Comparison of ENCODE assay signal across 10 cellular contexts in the genomic region with DNA sequence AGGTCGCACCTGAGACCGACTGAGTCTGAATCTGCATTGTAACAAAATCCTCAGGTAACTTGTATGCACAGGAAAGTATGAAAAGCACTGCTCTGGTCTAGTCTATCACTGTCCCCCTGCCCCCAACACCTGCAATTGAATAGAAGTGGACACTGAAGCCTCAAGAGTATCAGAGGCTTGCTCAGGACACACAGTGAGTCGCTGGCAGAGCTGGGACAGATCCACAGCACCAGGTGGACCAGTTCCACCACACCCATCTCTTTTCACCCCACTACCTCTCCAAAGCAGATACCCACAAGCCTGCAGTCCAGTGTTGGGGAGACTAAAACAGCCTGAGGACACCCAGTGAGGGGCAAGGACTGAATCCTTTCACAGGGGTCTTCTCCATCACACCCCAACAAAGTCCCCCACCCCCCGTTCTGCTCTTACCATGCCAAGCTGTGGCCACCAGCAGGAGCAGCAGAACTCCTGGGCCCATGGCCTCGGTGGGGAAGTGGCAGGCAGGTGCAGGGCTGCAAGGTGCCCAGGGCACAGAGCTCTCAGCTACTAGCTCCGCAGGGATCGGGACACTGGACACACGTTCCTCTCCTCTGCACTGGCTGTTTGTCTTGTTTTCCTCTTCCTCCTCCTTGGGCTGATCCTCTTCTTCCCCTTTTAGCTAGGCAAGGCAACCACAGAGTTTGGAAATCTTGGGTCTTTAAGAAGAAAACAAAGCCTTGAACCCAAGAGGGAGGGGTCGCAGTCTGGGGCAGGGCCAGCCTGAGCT. TPM values are rescaled to one million over a fixed set of nuclear protein-coding genes. Genes with fewer than 3 reads are reported as not detected.
DNase-seq lines count a peak whose midpoint lies in the region; ATAC-seq and TF ChIP-seq lines count a peak whose summit lies in the region.
"Had no signal": no experiment of that assay in that cellular context is flagged by ENCODE, and none has a peak within 500 bp of the region (broad histone marks: within the 10 kb centered on the region; RNA-seq: fewer than 3 reads in every experiment).

A gene (minus strand): TSS at position 605 of the 766 bp plus-strand sequence. CDS start 127 bp downstream, at position 478.

- H3K4me3 ChIP-seq in thoracic aorta: peak within 1 kb of the TSS; percentile 65
- no peak within 1 kb of the TSS for H3K4me3 ChIP-seq in Caco-2 (ENCODE audit: low read depth, low read length)

- TF ChIP-seq CTCF in thoracic aorta (IDR thresholded peaks at IDR 0.05) (no peak), mesothelial cell of epicardium (IDR thresholded peaks at IDR 0.05; ENCODE audit: unreplicated experiment) (no peak), Caco-2 (IDR thresholded peaks at IDR 0.05; ENCODE audit: insufficient read depth in 1 of 2, low read depth in 1 of 2, low read length in 1 of 2, severe bottlenecking in 1 of 2, unreplicated experiment in 1 of 2) (no peak)

- H3K27ac Mint-ChIP-seq in mesothelial cell of epicardium (no peak within 1 kb of the TSS), Caco-2 (ENCODE audit: unreplicated experiment) (no peak within 1 kb of the TSS)

- H3K4me1 Mint-ChIP-seq in mesothelial cell of epicardium (peaks cover 3% of the 10 kb centered on the region), Caco-2 (ENCODE audit: low read depth, unreplicated experiment) (peaks cover 17% of the 10 kb centered on the region)

- no TSS peak for BruUV-seq in Caco-2 (replicated peaks; lab: Mats Ljungman, UMichigan)

- no peaks in the 10 kb centered on the region for H3K36me3 ChIP-seq in thoracic aorta
- no peaks in the 10 kb centered on the region for H3K36me3 ChIP-seq in Caco-2 (ENCODE audit: control insufficient read depth, insufficient read depth, low read length)

- intact Hi-C loops in Caco-2 (cut with micrococcal nuclease; ENCODE audit: unreplicated experiment): no loop called here

- CTCF ChIA-PET in Caco-2 (lab: Charles Lee): interaction anchor here (0.6 kb wide), 1 partner anchor 310 kb away, joined by 5 read pairs; no protein-coding TSS in a partner anchor

- in situ Hi-C loops in KBM-7 (cut with MboI; ENCODE audit: low pct_unique_long_range_greater_than_20kb, low sequenced_read_pairs): no loop called here

- peak within 1 kb of the TSS; percentile 70 for H3K27ac ChIP-seq in cingulate gyrus (ENCODE audit: low read depth, low read length)
- H3K27ac ChIP-seq in thoracic aorta: no peak within 1 kb of the TSS

- ATAC-seq in thoracic aorta (ENCODE audit: insufficient number of reproducible peaks, low FRiP score, low read depth) (no peak), GM21526 (IDR thresholded peaks at IDR 0.05; ENCODE audit: low FRiP score, unreplicated experiment) (no peak), GM21717 (IDR thresholded peaks at IDR 0.05; ENCODE audit: unreplicated experiment) (no peak)

- H3K4me1 ChIP-seq in thoracic aorta (ENCODE audit: control insufficient read depth in 1 of 2, low read depth in 2 of 2) (peaks cover 2 to 6% of the 10 kb centered on the region in 2 donors), Caco-2 (peaks cover 10% of the 10 kb centered on the region)

- H3K27me3 Mint-ChIP-seq in mesothelial cell of epicardium (ENCODE audit: low read depth) (peaks cover 9% of the 10 kb centered on the region), Caco-2 (ENCODE audit: insufficient read depth, unreplicated experiment) (no peaks in the 10 kb centered on the region)

- DNase-seq in KBM-7: peak; percentile 60
- no peak for DNase-seq in mesenteric fat pad (ENCODE audit: low spot score)
- no peak for DNase-seq in thoracic aorta (ENCODE audit: low spot score)
- DNase-seq in mesothelial cell of epicardium (ENCODE audit: low spot score in 2 of 2, unreplicated experiment in 2 of 2): no peak
- DNase-seq in Caco-2: no peak
- DNase-seq: NCI-H524 treated with DMSO at 0.1 percent for 48 hours had no signal

- no peaks in the 10 kb centered on the region for H3K36me3 Mint-ChIP-seq in mesothelial cell of epicardium
- H3K36me3 Mint-ChIP-seq in Caco-2 (ENCODE audit: insufficient read depth, unreplicated experiment): no peaks in the 10 kb centered on the region

- no peaks in the 10 kb centered on the region for H3K9me3 Mint-ChIP-seq in mesothelial cell of epicardium
- H3K9me3 Mint-ChIP-seq in Caco-2 (ENCODE audit: unreplicated experiment): no peaks in the 10 kb centered on the region

- H3K4me3 Mint-ChIP-seq in mesothelial cell of epicardium (no peak within 1 kb of the TSS), Caco-2 (ENCODE audit: unreplicated experiment) (no peak within 1 kb of the TSS)

- H3K9me3 ChIP-seq in thoracic aorta (no peaks in the 10 kb centered on the region), Caco-2 (no peaks in the 10 kb centered on the region)

- POLR2A ChIA-PET in Caco-2 (lab: Charles Lee): no interaction called here

- H3K27me3 ChIP-seq in thoracic aorta (replicated peaks; ENCODE audit: insufficient read depth) (no peaks in the 10 kb centered on the region), Caco-2 (replicated peaks; ENCODE audit: control insufficient read depth, insufficient read depth, low read length) (no peaks in the 10 kb centered on the region)

RNA-seq across cellular contexts. Expression of the gene that starts here (rescaled TPM):
- total RNA-seq in mesenteric fat pad (58.6 TPM), thoracic aorta (10 to 100 TPM; 76.3 to 98.6 TPM), mesothelial cell of epicardium (0.07 to 0.27 TPM (median 0.18 TPM) in 3 replicates), Caco-2 (2022) (5.8 and 8.2 TPM in 2 replicates)
- total RNA-seq: lung microvascular endothelial cell had no signal
